ENCODE assay signal across 8 cellular contexts in the genomic region with DNA sequence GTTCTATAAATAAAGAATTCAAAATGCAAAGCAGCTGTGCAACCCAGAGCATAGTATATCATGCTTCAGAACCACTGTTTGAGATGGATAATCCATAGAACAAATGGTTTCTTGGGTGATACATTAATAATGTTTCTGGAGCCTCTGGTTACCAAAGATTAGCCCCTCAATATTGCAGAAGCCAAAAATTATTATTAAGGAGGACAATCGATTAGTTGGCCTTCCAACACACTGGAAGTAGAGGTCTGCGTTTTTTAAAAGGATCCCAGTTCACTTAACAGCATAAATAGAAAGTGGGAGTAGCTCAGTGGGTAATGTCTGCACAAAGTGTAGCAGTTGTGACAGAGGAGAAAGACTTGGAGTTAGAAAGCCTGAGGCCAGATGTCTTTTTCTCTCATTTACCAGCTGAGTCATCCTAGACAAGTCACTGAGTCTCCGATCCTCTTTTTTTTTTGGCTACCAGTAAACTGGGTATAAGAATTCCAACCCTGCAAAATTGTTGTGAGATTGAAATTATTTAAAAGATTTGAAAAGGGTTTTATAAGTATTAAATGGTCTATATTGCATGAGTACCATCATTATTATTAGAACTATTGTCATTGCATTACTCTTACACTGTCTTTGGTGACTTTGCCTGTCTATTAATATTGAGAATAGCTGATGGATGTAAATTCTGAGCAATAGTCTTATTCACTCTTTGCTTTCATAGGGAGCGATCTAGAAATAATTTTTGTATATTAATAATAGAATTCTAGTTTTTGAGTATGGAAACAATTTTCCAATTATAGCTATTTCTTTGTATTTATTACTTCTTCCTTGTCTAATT.
DNase-seq lines count a peak whose midpoint lies in the region; ATAC-seq and TF ChIP-seq lines count a peak whose summit lies in the region.

No MANE protein-coding gene starts in this region.

- peak overlapping the region; percentile 28 for H3K27ac ChIP-seq in colonic mucosa

- H3K27me3 ChIP-seq in colonic mucosa = no peaks in the 10 kb centered on the region

- peaks cover 7% of the 10 kb centered on the region for H3K9me3 Mint-ChIP-seq in activated CD8-positive, alpha-beta T cell treated with anti-CD3 and anti-CD28 coated beads for 36 hours

- H3K9me3 ChIP-seq in colonic mucosa = no peaks in the 10 kb centered on the region

- H3K4me3 ChIP-seq in colonic mucosa = no peak overlapping the region

- peaks cover 10% of the 10 kb centered on the region for H3K4me1 ChIP-seq in colonic mucosa

- POLR2A ChIA-PET in activated CD8-positive, alpha-beta T cell treated with anti-CD3 and anti-CD28 coated beads for 36 hours (lab: Charles Lee) = no interaction called here

- TF ChIP-seq CTCF in colonic mucosa (IDR thresholded peaks at IDR 0.05) = no peak
- no peak for TF ChIP-seq CTCF in activated CD8-positive, alpha-beta T cell treated with anti-CD3 and anti-CD28 coated beads for 36 hours (IDR thresholded peaks at IDR 0.05)

- peaks cover 34% of the 10 kb centered on the region for H3K4me1 Mint-ChIP-seq in activated CD8-positive, alpha-beta T cell treated with anti-CD3 and anti-CD28 coated beads for 36 hours (ENCODE audit: low read depth)

- no peaks in the 10 kb centered on the region for H3K36me3 ChIP-seq in colonic mucosa

- H3K4me3 Mint-ChIP-seq in activated CD8-positive, alpha-beta T cell treated with anti-CD3 and anti-CD28 coated beads for 36 hours = no peak overlapping the region

- H3K36me3 Mint-ChIP-seq in activated CD8-positive, alpha-beta T cell treated with anti-CD3 and anti-CD28 coated beads for 36 hours (ENCODE audit: low read depth) = peaks cover 50% of the 10 kb centered on the region

- CTCF ChIA-PET in activated CD8-positive, alpha-beta T cell treated with anti-CD3 and anti-CD28 coated beads for 36 hours (lab: Charles Lee) = interaction anchor here (0.9 to 1.4 kb wide), 6 partner anchors 9 to 273 kb away, joined by 3 to 5 read pairs (median 3); no protein-coding TSS in a partner anchor

- ATAC-seq in GM21737 (IDR thresholded peaks at IDR 0.05; ENCODE audit: unreplicated experiment) (peak; percentile 76), sciatic nerve (peak; percentile 65)
- no peak for ATAC-seq in activated CD8-positive, alpha-beta T cell treated with anti-CD3 and anti-CD28 coated beads for 36 hours

- H3K27ac Mint-ChIP-seq in activated CD8-positive, alpha-beta T cell treated with anti-CD3 and anti-CD28 coated beads for 36 hours = no peak overlapping the region

- intact Hi-C loops in colonic mucosa (cut with DNase I) (no loop called here), sciatic nerve (cut with DNase I) (no loop called here)
- intact Hi-C loops in activated CD8-positive, alpha-beta T cell treated with anti-CD3 and anti-CD28 coated beads for 36 hours (cut with micrococcal nuclease) = no loop called here

- peak; percentile 87 for DNase-seq in ELR (ENCODE audit: low read depth)
- peak; percentile 89 for DNase-seq in M059J (ENCODE audit: low read depth)
- no peak for DNase-seq in colonic mucosa
- DNase-seq in sciatic nerve (ENCODE audit: low spot score) = no peak
- DNase-seq in T-helper 9 cell = no peak
- DNase-seq in cerebellar nuclear complex (lab: John Stamatoyannopoulos, UW) = no peak
- no peak for DNase-seq in activated CD8-positive, alpha-beta T cell treated with anti-CD3 and anti-CD28 coated beads for 36 hours

- H3K9ac ChIP-seq in colonic mucosa (ENCODE audit: low read depth in 2 of 2, low read length in 2 of 2) = no peak overlapping the region

- H3K27me3 Mint-ChIP-seq in activated CD8-positive, alpha-beta T cell treated with anti-CD3 and anti-CD28 coated beads for 36 hours = no peaks in the 10 kb centered on the region

Comparison
In these comparisons a context has a peak if more than half of its experiments do, and no peak if none do; other contexts are left out.
1. DNase-seq: peak in ELR (single experiment) and M059J (single experiment); none in colonic mucosa (single experiment), sciatic nerve (single experiment), T-helper 9 cell (single experiment), cerebellar nuclear complex (0 of 2) and activated CD8-positive, alpha-beta T cell treated with anti-CD3 and anti-CD28 coated beads for 36 hours (single experiment).